9 cellular contexts compared by ENCODE assay signal in the genomic region with DNA sequence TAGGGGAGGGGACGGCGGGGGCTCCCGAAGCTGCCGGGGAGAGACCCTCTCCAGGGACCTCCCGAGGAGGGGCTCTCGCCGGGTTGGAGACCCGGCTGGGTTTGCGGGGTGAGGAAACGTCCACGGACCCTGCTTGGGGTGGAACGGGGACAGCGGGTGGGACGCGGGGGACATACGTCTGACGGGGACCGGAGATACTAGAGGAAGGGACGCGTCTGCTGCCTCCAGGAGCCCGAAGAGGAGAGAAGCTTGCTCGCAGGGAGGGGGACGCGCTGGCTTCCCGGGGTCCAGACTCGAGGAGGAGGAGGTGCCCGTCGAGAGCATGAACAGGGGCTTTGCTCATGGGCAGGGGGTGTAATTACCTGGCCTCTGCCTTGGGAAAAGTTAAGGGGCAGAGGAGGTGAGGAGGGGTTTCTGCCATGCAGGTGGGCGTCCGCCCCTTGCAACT. TPM values are rescaled to one million over a fixed set of nuclear protein-coding genes. Genes with fewer than 3 reads are reported as not detected.
DNase-seq lines count a peak whose midpoint lies in the region; FAIRE-seq and TF ChIP-seq lines count a peak whose summit lies in the region.
"Had no signal": no experiment of that assay in that cellular context is flagged by ENCODE, and none has a peak within 500 bp of the region (broad histone marks: within the 10 kb centered on the region; RNA-seq: fewer than 3 reads in every experiment).

No MANE protein-coding gene starts in this region.

- H3K9ac ChIP-seq in KMS-11: peak overlapping the region; percentile 77; the same call in 1 of the 2 replicates
- H3K9ac ChIP-seq in keratinocyte (ENCODE audit: control insufficient read depth, extremely low read depth, insufficient read depth, low read length): peak overlapping the region; percentile 61
- peak overlapping the region; percentile 60 to 62 for H3K9ac ChIP-seq in stomach smooth muscle (ENCODE audit: low read length in 2 of 2)

- FAIRE-seq in keratinocyte (lab: Jason Lieb, UNC): no peak

- H2AFZ ChIP-seq in KMS-11 (ENCODE audit: low read depth) (peak overlapping the region; percentile 91; the same call in 1 of the 2 replicates), keratinocyte (ENCODE audit: control insufficient read depth, low read length) (peak overlapping the region; percentile 72)

- dilution Hi-C loops in keratinocyte (cut with MboI; ENCODE audit: extremely low pct_ligation_motif_present, low sequenced_read_pairs): no loop called here

- no peaks in the 10 kb centered on the region for H3K9me1 ChIP-seq in keratinocyte (ENCODE audit: control insufficient read depth, extremely low read depth, insufficient read depth, low read length)

- no peak overlapping the region for H3K27ac Mint-ChIP-seq in activated naive CD8-positive, alpha-beta T cell treated with anti-CD3 and anti-CD28 coated beads for 36 hours

- no peaks in the 10 kb centered on the region for H3K36me3 Mint-ChIP-seq in activated naive CD8-positive, alpha-beta T cell treated with anti-CD3 and anti-CD28 coated beads for 36 hours

- no peaks in the 10 kb centered on the region for H4K20me1 ChIP-seq in KMS-11 (ENCODE audit: insufficient read depth)
- no peaks in the 10 kb centered on the region for H4K20me1 ChIP-seq in keratinocyte (ENCODE audit: control insufficient read depth, extremely low read depth, insufficient read depth, low read length)

- H3K27me3 Mint-ChIP-seq in activated naive CD8-positive, alpha-beta T cell treated with anti-CD3 and anti-CD28 coated beads for 36 hours: peaks cover 7% of the 10 kb centered on the region

- no peaks in the 10 kb centered on the region for H3K9me3 Mint-ChIP-seq in activated naive CD8-positive, alpha-beta T cell treated with anti-CD3 and anti-CD28 coated beads for 36 hours

- H3K4me2 ChIP-seq in KMS-11: peak overlapping the region; percentile 77
- H3K4me2 ChIP-seq in keratinocyte (ENCODE audit: control insufficient read depth, extremely low read depth, insufficient read depth, low read depth, low read length): peak overlapping the region; percentile 84

- H3K4me1 ChIP-seq in KMS-11 (ENCODE audit: low read depth, poor library complexity, severe bottlenecking) (peaks cover 38% of the 10 kb centered on the region), keratinocyte (ENCODE audit: control insufficient read depth, extremely low read depth, insufficient read depth, low read length) (peaks cover 3% of the 10 kb centered on the region), stomach smooth muscle (ENCODE audit: control insufficient read depth, insufficient read depth, low read length) (peaks cover 19% of the 10 kb centered on the region)

- H3K9me3 ChIP-seq in keratinocyte (ENCODE audit: control insufficient read depth, low read depth, low read length) (no peaks in the 10 kb centered on the region), stomach smooth muscle (ENCODE audit: control insufficient read depth in 2 of 2, low read length in 2 of 2) (no peaks in the 10 kb centered on the region)

- H3K36me3 ChIP-seq in KMS-11 (ENCODE audit: insufficient read depth) (no peaks in the 10 kb centered on the region), keratinocyte (ENCODE audit: control insufficient read depth in 2 of 2, extremely low read depth in 1 of 2, insufficient read depth in 2 of 2, low read length in 2 of 2) (no peaks in the 10 kb centered on the region), stomach smooth muscle (ENCODE audit: control insufficient read depth in 2 of 2, insufficient read depth in 2 of 2, low read length in 2 of 2) (no peaks in the 10 kb centered on the region)

- H3K27ac ChIP-seq in KMS-11: peak overlapping the region; percentile 35; the same call in 1 of the 2 replicates
- no peak overlapping the region for H3K27ac ChIP-seq in keratinocyte (ENCODE audit: control insufficient read depth, insufficient read depth, low read length)
- H3K27ac ChIP-seq in stomach smooth muscle (ENCODE audit: low read length): no peak overlapping the region
- H3K27ac ChIP-seq: epithelial cell of prostate had no signal

- peak overlapping the region; percentile 81 for H3K4me3 Mint-ChIP-seq in activated naive CD8-positive, alpha-beta T cell treated with anti-CD3 and anti-CD28 coated beads for 36 hours

- H3K4me3 ChIP-seq in KMS-11 (IDR thresholded peaks at IDR 0.05; ENCODE audit: insufficient read depth, low read depth, low read length) (no peak overlapping the region), keratinocyte (ENCODE audit: control insufficient read depth in 2 of 3, extremely low read depth in 1 of 3, insufficient read depth in 2 of 3, low read depth in 1 of 3, low read length in 3 of 3) (peak overlapping the region; percentile 43 to 70 (median 70)), stomach smooth muscle (ENCODE audit: low read length in 2 of 2) (peak overlapping the region; percentile 64 to 85)

- DNase-seq in activated effector memory CD4-positive, alpha-beta T cell treated with Interleukin-2 at 50 U/mL for 16 hours: peak; percentile 11
- no peak for DNase-seq in activated effector memory CD4-positive, alpha-beta T cell treated with anti-CD3 and anti-CD28 coated beads, Interleukin-2, amount 50 U/mL, for 16 hours
- DNase-seq in activated naive CD8-positive, alpha-beta T cell treated with anti-CD3 and anti-CD28 coated beads for 36 hours: no peak
- DNase-seq in keratinocyte (ENCODE audit: low read depth, low spot score): no peak
- no peak for DNase-seq in NCI-H446 (lab: John Stamatoyannopoulos, UW)
- no peak for DNase-seq in activated gamma-delta T cell treated with Interleukin-2 at 50 U/mL for 16 hours

- TF ChIP-seq CTCF in KMS-11 (conservative IDR thresholded peaks at IDR 0.05; ENCODE audit: low read depth, low read length): no peak
- no peak for TF ChIP-seq CTCF in keratinocyte (optimal IDR thresholded peaks at IDR 0.05 in 1 of 3, IDR thresholded peaks at IDR 0.05 in 1 of 3, conservative IDR thresholded peaks at IDR 0.05 in 1 of 3; ENCODE audit: extremely low read depth in 1 of 3, insufficient read depth in 2 of 3, low read length in 3 of 3)

- H3K79me2 ChIP-seq in KMS-11 (ENCODE audit: insufficient read depth, low read depth) (peaks cover 51% of the 10 kb centered on the region), keratinocyte (ENCODE audit: control insufficient read depth, insufficient read depth, low read length) (no peaks in the 10 kb centered on the region)

- H3K4me1 Mint-ChIP-seq in activated naive CD8-positive, alpha-beta T cell treated with anti-CD3 and anti-CD28 coated beads for 36 hours: peaks cover 5% of the 10 kb centered on the region

- H3K27me3 ChIP-seq in KMS-11 (ENCODE audit: insufficient read depth, low read depth) (no peaks in the 10 kb centered on the region), keratinocyte (ENCODE audit: control insufficient read depth, extremely low read depth, insufficient read depth, low read length) (no peaks in the 10 kb centered on the region), stomach smooth muscle (ENCODE audit: control insufficient read depth in 1 of 2, insufficient read depth in 2 of 2, low read length in 2 of 2) (no peaks in the 10 kb centered on the region)

RNA-seq across cellular contexts. Expression of gene DNMT3B, which starts 0.6 kb away (rescaled TPM):
- 1 to 10 TPM; 2.6 TPM for total RNA-seq in activated naive CD8-positive, alpha-beta T cell treated with anti-CD3 and anti-CD28 coated beads for 36 hours
- polyA plus RNA-seq in keratinocyte: 0.68 to 1.1 TPM (median 0.86 TPM) in 3 replicates
- polyA plus RNA-seq in keratinocyte (2011; ENCODE audit: low read depth): 0.36 TPM
- polyA plus RNA-seq in keratinocyte (2011; cell fraction: cytosol; rRNA removed): 0.47 and 0.49 TPM in 2 replicates
- polyA plus RNA-seq in keratinocyte (2011; cell fraction: nucleus; rRNA removed): 1.8 TPM in 2 replicates
- polyA plus RNA-seq in keratinocyte (2012; ENCODE audit: low replicate concordance): 0.48 and 0.80 TPM in 2 replicates
- polyA minus RNA-seq in keratinocyte: 0.58 to 1.0 TPM (median 0.69 TPM) in 3 replicates
- polyA minus RNA-seq in keratinocyte (2011; cell fraction: cytosol; rRNA and poly(A)+ RNA removed): 0.58 TPM
- 0.63 and 1.0 TPM in 2 replicates for polyA minus RNA-seq in keratinocyte (2011; cell fraction: nucleus; rRNA and poly(A)+ RNA removed)

RNA-seq across cellular contexts. Expression of gene COMMD7, which starts 19.5 kb away (rescaled TPM):
- 10 to 100 TPM; 31.2 to 31.5 TPM for total RNA-seq in activated naive CD8-positive, alpha-beta T cell treated with anti-CD3 and anti-CD28 coated beads for 36 hours
- polyA plus RNA-seq in keratinocyte: 33.4 to 39.9 TPM (median 35.8 TPM) in 3 replicates
- polyA plus RNA-seq in keratinocyte (2011; ENCODE audit: low read depth): 12.3 TPM
- polyA plus RNA-seq in keratinocyte (2011; cell fraction: cytosol; rRNA removed): 34.5 and 46.9 TPM in 2 replicates
- polyA plus RNA-seq in keratinocyte (2011; cell fraction: nucleus; rRNA removed): 15.0 and 16.0 TPM in 2 replicates
- 23.4 and 34.3 TPM in 2 replicates for polyA plus RNA-seq in keratinocyte (2012; ENCODE audit: low replicate concordance)
- 14.3 to 15.9 TPM (median 14.9 TPM) in 3 replicates for polyA minus RNA-seq in keratinocyte
- polyA minus RNA-seq in keratinocyte (2011; cell fraction: cytosol; rRNA and poly(A)+ RNA removed): 13.6 TPM
- polyA minus RNA-seq in keratinocyte (2011; cell fraction: nucleus; rRNA and poly(A)+ RNA removed): 3.8 and 5.7 TPM in 2 replicates

RNA-seq across cellular contexts. Expression of gene MAPRE1, which starts 57.0 kb away (rescaled TPM):
- total RNA-seq in activated naive CD8-positive, alpha-beta T cell treated with anti-CD3 and anti-CD28 coated beads for 36 hours: 100 to 1,000 TPM; 154 to 156 TPM
- 72.7 to 115 TPM (median 111 TPM) in 3 replicates for polyA plus RNA-seq in keratinocyte
- polyA plus RNA-seq in keratinocyte (2011; ENCODE audit: low read depth): 95.0 TPM
- 85.0 and 123 TPM in 2 replicates for polyA plus RNA-seq in keratinocyte (2011; cell fraction: cytosol; rRNA removed)
- 64.6 and 81.8 TPM in 2 replicates for polyA plus RNA-seq in keratinocyte (2011; cell fraction: nucleus; rRNA removed)
- 90.6 and 108 TPM in 2 replicates for polyA plus RNA-seq in keratinocyte (2012; ENCODE audit: low replicate concordance)
- 30.3 to 95.2 TPM (median 62.5 TPM) in 3 replicates for polyA minus RNA-seq in keratinocyte
- polyA minus RNA-seq in keratinocyte (2011; cell fraction: cytosol; rRNA and poly(A)+ RNA removed): 60.6 TPM
- polyA minus RNA-seq in keratinocyte (2011; cell fraction: nucleus; rRNA and poly(A)+ RNA removed): 31.0 and 59.3 TPM in 2 replicates
